In genomic region chr1:79262745-79263258, GRCh38 we compare ENCODE assay signal across 21 cellular contexts.
DNase-seq lines count a peak whose midpoint lies in the region; ATAC-seq and TF ChIP-seq lines count a peak whose summit lies in the region.
"Had no signal": no experiment of that assay in that cellular context is flagged by ENCODE, and none has a peak within 500 bp of the region (broad histone marks: within the 10 kb centered on the region; RNA-seq: fewer than 3 reads in every experiment).

No MANE protein-coding gene starts in this region.

- H2BK5ac ChIP-seq in neuronal stem cell (ENCODE audit: low read length): no peak overlapping the region

- in situ Hi-C loops in GM23248 (cut with MboI): loop anchor here (25.0 kb wide), 1 partner anchor 224 kb away; no protein-coding TSS in a partner anchor

- no peaks in the 10 kb centered on the region for H3F3A ChIP-seq in GM23248 (ENCODE audit: insufficient read depth)

- ATAC-seq in T-helper 17 cell: no peak
- ATAC-seq: body of pancreas; CD8-positive, alpha-beta T cell; heart left ventricle; Panc1; right cardiac atrium; stimulated activated effector memory CD8-positive, alpha-beta T cell treated with anti-CD3 and anti-CD28 coated beads, Interleukin-12 subunit alpha, Interleukin-12 subunit beta, amount 100 ng/mL, for 72 hours had no signal

- no peak overlapping the region for H3K27ac Mint-ChIP-seq in activated naive CD4-positive, alpha-beta T cell treated with anti-CD3 and anti-CD28 coated beads for 36 hours
- no peak overlapping the region for H3K27ac Mint-ChIP-seq in T-helper 17 cell
- H3K27ac Mint-ChIP-seq: activated naive CD8-positive, alpha-beta T cell; CD8-positive, alpha-beta T cell; mesothelial cell of epicardium; stimulated activated effector memory CD8-positive, alpha-beta T cell treated with anti-CD3 and anti-CD28 coated beads, Interleukin-12 subunit alpha, Interleukin-12 subunit beta, amount 100 ng/mL, for 72 hours had no signal

- H3K9me2 ChIP-seq in GM23248 (ENCODE audit: insufficient read depth): no peaks in the 10 kb centered on the region

- H3K27me3 ChIP-seq in GM23248 (replicated peaks; ENCODE audit: insufficient read depth) (no peaks in the 10 kb centered on the region), NT2/D1 (ENCODE audit: insufficient read depth, insufficient read length) (no peaks in the 10 kb centered on the region), neuronal stem cell (ENCODE audit: control insufficient read depth in 3 of 3, insufficient read depth in 3 of 3, low read depth in 1 of 3, low read length in 3 of 3) (no peaks in the 10 kb centered on the region), WERI-Rb-1 (ENCODE audit: insufficient read depth, low read depth, severe bottlenecking) (no peaks in the 10 kb centered on the region)
- H3K27me3 ChIP-seq: body of pancreas, heart left ventricle, MG63, SJSA1 had no signal

- 40 to 46% methylated on average over 3 of the region's 3 CpGs for WGBS in GM23248 (ENCODE audit: low coverage in 1 of 2, low lambda C conversion rate in 2 of 2, missing lambda C conversion rate in 2 of 2), 2 experiments
- no CpG with 5 or more reads among the region's 3 CpGs for WGBS in neuronal stem cell (ENCODE audit: extremely low coverage in 2 of 2, insufficient read length in 2 of 2, insufficient replicate concordance in 1 of 2), 2 donors

- DNase-seq in GM23248: no peak
- peak; percentile 94 for DNase-seq in NT2/D1 (ENCODE audit: low read depth, low spot score)
- DNase-seq in iPS DF 19.7 (ENCODE audit: low read depth, low spot score): peak; percentile 45
- DNase-seq in neuronal stem cell (ENCODE audit: low spot score): no peak
- no peak for DNase-seq in WERI-Rb-1
- DNase-seq in NCI-H2029 treated with DMSO at 0.1 percent for 48 hours (lab: John Stamatoyannopoulos, UW): no peak
- DNase-seq in activated naive CD4-positive, alpha-beta T cell treated with anti-CD3 and anti-CD28 coated beads for 36 hours: no peak
- no peak for DNase-seq in T-helper 17 cell
- DNase-seq: body of pancreas; CD8-positive, alpha-beta T cell; DND-41; heart left ventricle; MG63; NCI-H1436; NCI-H774; right cardiac atrium had no signal

- no peaks in the 10 kb centered on the region for H3K9me3 ChIP-seq in GM23248 (ENCODE audit: low read depth)
- peaks cover 11% of the 10 kb centered on the region; the same call in 1 of the 2 replicates for H3K9me3 ChIP-seq in NT2/D1 (ENCODE audit: insufficient read depth, low read length)
- H3K9me3 ChIP-seq in neuronal stem cell (replicated peaks in 1 of 2; ENCODE audit: control insufficient read depth in 2 of 2, insufficient read depth in 1 of 2, low read depth in 1 of 2, low read length in 2 of 2): no peaks in the 10 kb centered on the region
- no peaks in the 10 kb centered on the region for H3K9me3 ChIP-seq in WERI-Rb-1 (ENCODE audit: severe bottlenecking)
- no peaks in the 10 kb centered on the region for H3K9me3 ChIP-seq in T-helper 17 cell (ENCODE audit: control insufficient read depth, low read length, poor library complexity, severe bottlenecking)
- H3K9me3 ChIP-seq: heart left ventricle, MG63, SJSA1 had no signal

- no peak for TF ChIP-seq CTCF in WERI-Rb-1 (IDR thresholded peaks at IDR 0.05; ENCODE audit: low read depth, low read length)

- no peak overlapping the region for H3K4me3 Mint-ChIP-seq in activated naive CD4-positive, alpha-beta T cell treated with anti-CD3 and anti-CD28 coated beads for 36 hours
- H3K4me3 Mint-ChIP-seq in T-helper 17 cell: no peak overlapping the region
- H3K4me3 Mint-ChIP-seq: activated naive CD8-positive, alpha-beta T cell; CD8-positive, alpha-beta T cell; mesothelial cell of epicardium; stimulated activated effector memory CD8-positive, alpha-beta T cell treated with anti-CD3 and anti-CD28 coated beads, Interleukin-12 subunit alpha, Interleukin-12 subunit beta, amount 100 ng/mL, for 72 hours had no signal

- H3K23ac ChIP-seq in neuronal stem cell (ENCODE audit: low read depth, low read length, poor library complexity): no peak overlapping the region

- H2BK15ac ChIP-seq in neuronal stem cell (ENCODE audit: low read length): no peak overlapping the region

- H3K79me2 ChIP-seq in GM23248 (ENCODE audit: insufficient read depth): no peaks in the 10 kb centered on the region

- intact Hi-C loops in activated naive CD4-positive, alpha-beta T cell treated with anti-CD3 and anti-CD28 coated beads for 36 hours (cut with micrococcal nuclease): no loop called here

- H3K9me3 Mint-ChIP-seq in activated naive CD4-positive, alpha-beta T cell treated with anti-CD3 and anti-CD28 coated beads for 36 hours: no peaks in the 10 kb centered on the region
- H3K9me3 Mint-ChIP-seq: mesothelial cell of epicardium had no signal

- H3K4me1 Mint-ChIP-seq in activated naive CD4-positive, alpha-beta T cell treated with anti-CD3 and anti-CD28 coated beads for 36 hours (ENCODE audit: low read depth): no peaks in the 10 kb centered on the region
- no peaks in the 10 kb centered on the region for H3K4me1 Mint-ChIP-seq in T-helper 17 cell
- H3K4me1 Mint-ChIP-seq: stimulated activated effector memory CD8-positive, alpha-beta T cell treated with anti-CD3 and anti-CD28 coated beads, Interleukin-12 subunit alpha, Interleukin-12 subunit beta, amount 100 ng/mL, for 72 hours had no signal

- no peak overlapping the region for H2BK12ac ChIP-seq in neuronal stem cell (ENCODE audit: low read length)

- no peaks in the 10 kb centered on the region for H3K79me1 ChIP-seq in neuronal stem cell (ENCODE audit: low read depth, low read length)

- H3K4ac ChIP-seq in neuronal stem cell (ENCODE audit: low read length): no peak overlapping the region

- CTCF ChIA-PET in activated naive CD4-positive, alpha-beta T cell treated with anti-CD3 and anti-CD28 coated beads for 36 hours (lab: Charles Lee): no interaction called here

- no peaks in the 10 kb centered on the region for H3K36me3 Mint-ChIP-seq in activated naive CD4-positive, alpha-beta T cell treated with anti-CD3 and anti-CD28 coated beads for 36 hours (ENCODE audit: low read depth)
- H3K36me3 Mint-ChIP-seq in T-helper 17 cell (ENCODE audit: low read depth): no peaks in the 10 kb centered on the region
- H3K36me3 Mint-ChIP-seq: activated naive CD8-positive, alpha-beta T cell; CD8-positive, alpha-beta T cell; mesothelial cell of epicardium; stimulated activated effector memory CD8-positive, alpha-beta T cell treated with anti-CD3 and anti-CD28 coated beads, Interleukin-12 subunit alpha, Interleukin-12 subunit beta, amount 100 ng/mL, for 72 hours had no signal

- H3K27ac ChIP-seq in GM23248: no peak overlapping the region
- no peak overlapping the region for H3K27ac ChIP-seq in neuronal stem cell (replicated peaks; ENCODE audit: low read length)
- no peak overlapping the region for H3K27ac ChIP-seq in WERI-Rb-1
- H3K27ac ChIP-seq: body of pancreas, heart left ventricle, SJSA1 had no signal

- H2BK120ac ChIP-seq in neuronal stem cell (ENCODE audit: low read depth, low read length): no peak overlapping the region

- H3K18ac ChIP-seq in neuronal stem cell (ENCODE audit: low read length): no peak overlapping the region

- H3K4me3 ChIP-seq in GM23248 (no peak overlapping the region), NT2/D1 (ENCODE audit: insufficient read length, low read depth) (no peak overlapping the region), neuronal stem cell (ENCODE audit: low read length in 2 of 2) (no peak overlapping the region), WERI-Rb-1 (ENCODE audit: low read depth, low read length) (no peak overlapping the region)
- H3K4me3 ChIP-seq: body of pancreas, heart left ventricle, MG63, SJSA1 had no signal

- peaks cover 4% of the 10 kb centered on the region for H3K4me1 ChIP-seq in GM23248 (ENCODE audit: insufficient read depth)
- peaks cover 7% of the 10 kb centered on the region for H3K4me1 ChIP-seq in NT2/D1 (ENCODE audit: insufficient read depth, insufficient read length)
- peaks cover 5 to 13% of the 10 kb centered on the region in 2 donors for H3K4me1 ChIP-seq in neuronal stem cell (ENCODE audit: control insufficient read depth in 2 of 2, insufficient read depth in 1 of 2, low read depth in 1 of 2, low read length in 2 of 2)
- H3K4me1 ChIP-seq: body of pancreas, heart left ventricle, SJSA1 had no signal

- H3K14ac ChIP-seq in neuronal stem cell (ENCODE audit: low read length): no peak overlapping the region

- H3K9ac ChIP-seq in GM23248 (no peak overlapping the region), NT2/D1 (ENCODE audit: insufficient read length, low read depth) (no peak overlapping the region), neuronal stem cell (ENCODE audit: low read depth, low read length, poor library complexity) (no peak overlapping the region)

- no peak overlapping the region for H4K8ac ChIP-seq in neuronal stem cell (ENCODE audit: low read depth, low read length)

- H2AFZ ChIP-seq in GM23248: peak overlapping the region; percentile 59
- peak overlapping the region; percentile 55 for H2AFZ ChIP-seq in neuronal stem cell (ENCODE audit: low read length)

- H3K36me3 ChIP-seq in GM23248 (ENCODE audit: low read depth) (no peaks in the 10 kb centered on the region), NT2/D1 (ENCODE audit: insufficient read depth, insufficient read length, low read length) (no peaks in the 10 kb centered on the region), neuronal stem cell (replicated peaks in 1 of 2; ENCODE audit: control insufficient read depth in 2 of 2, insufficient read depth in 2 of 2, low read length in 2 of 2) (no peaks in the 10 kb centered on the region), WERI-Rb-1 (no peaks in the 10 kb centered on the region)
- H3K36me3 ChIP-seq: heart left ventricle, MG63, SJSA1 had no signal

- no peak overlapping the region for H2AK5ac ChIP-seq in neuronal stem cell (ENCODE audit: low read depth, low read length)

- no peaks in the 10 kb centered on the region for H3K27me3 Mint-ChIP-seq in activated naive CD4-positive, alpha-beta T cell treated with anti-CD3 and anti-CD28 coated beads for 36 hours (ENCODE audit: low read depth)
- H3K27me3 Mint-ChIP-seq in T-helper 17 cell: no peaks in the 10 kb centered on the region
- H3K27me3 Mint-ChIP-seq: activated naive CD8-positive, alpha-beta T cell had no signal

- H4K20me1 ChIP-seq in GM23248 (ENCODE audit: insufficient read depth): no peaks in the 10 kb centered on the region

- H4K91ac ChIP-seq in neuronal stem cell (ENCODE audit: low read depth, low read length, poor library complexity): no peak overlapping the region

- H3K4me2 ChIP-seq in GM23248 (ENCODE audit: unreplicated experiment): no peak overlapping the region
- H3K4me2 ChIP-seq in neuronal stem cell (ENCODE audit: insufficient read depth, low read length, poor library complexity, severe bottlenecking): no peak overlapping the region

Comparison
In these comparisons a context has a peak if more than half of its experiments do, and no peak if none do; other contexts are left out.
1. DNase-seq: peak in NT2/D1 (single experiment) and iPS DF 19.7 (single experiment); none in GM23248 (single experiment), neuronal stem cell (single experiment), WERI-Rb-1 (single experiment), NCI-H2029 treated with DMSO at 0.1 percent for 48 hours (single experiment), activated naive CD4-positive, alpha-beta T cell treated with anti-CD3 and anti-CD28 coated beads for 36 hours (single experiment) and T-helper 17 cell (0 of 3).